Comparison of ENCODE assay signal across 8 cellular contexts in genomic region chr11:73597340-73597955, GRCh38. TPM values are rescaled to one million over a fixed set of nuclear protein-coding genes. Genes with fewer than 3 reads are reported as not detected.
DNase-seq lines count a peak whose midpoint lies in the region; ATAC-seq and TF ChIP-seq lines count a peak whose summit lies in the region.

No MANE protein-coding gene starts in this region.

- intact Hi-C loops in activated CD4-positive, alpha-beta T cell treated with anti-CD3 and anti-CD28 coated beads, Interleukin-2, amount 10 ng/mL, durations not matched to agents 24 days and 14 days (cut with micrococcal nuclease): loop anchor here (2.0 to 5.0 kb wide), 3 partner anchors 19 to 575 kb away; partner anchors contain the start of genes C2CD3 and PPME1
- intact Hi-C loops in activated B cell treated with CpG ODN at 0.5 μM for 24 hours (cut with micrococcal nuclease): loop anchor here (5.0 kb wide), 1 partner anchor 800 kb away; the partner anchor contains the start of gene PGM2L1

- H3K4me3 Mint-ChIP-seq in activated CD4-positive, alpha-beta T cell treated with anti-CD3 and anti-CD28 coated beads, Interleukin-2, amount 10 ng/mL, durations not matched to agents 24 days and 14 days: peak overlapping the region; percentile 93
- peak overlapping the region; percentile 92 for H3K4me3 Mint-ChIP-seq in activated B cell treated with CpG ODN at 0.5 μM for 24 hours

- no peak for TF ChIP-seq CTCF in activated B cell treated with CpG ODN at 0.5 μM for 24 hours (IDR thresholded peaks at IDR 0.05)

- H3K36me3 Mint-ChIP-seq in activated CD4-positive, alpha-beta T cell treated with anti-CD3 and anti-CD28 coated beads, Interleukin-2, amount 10 ng/mL, durations not matched to agents 24 days and 14 days (ENCODE audit: low read depth): peaks cover 8% of the 10 kb centered on the region
- H3K36me3 Mint-ChIP-seq in activated B cell treated with CpG ODN at 0.5 μM for 24 hours (ENCODE audit: low read depth): peaks cover 6% of the 10 kb centered on the region

- H3K4me1 Mint-ChIP-seq in activated CD4-positive, alpha-beta T cell treated with anti-CD3 and anti-CD28 coated beads, Interleukin-2, amount 10 ng/mL, durations not matched to agents 24 days and 14 days: peaks cover 42% of the 10 kb centered on the region
- peaks cover 28% of the 10 kb centered on the region for H3K4me1 Mint-ChIP-seq in activated B cell treated with CpG ODN at 0.5 μM for 24 hours

- H3K27me3 Mint-ChIP-seq in activated CD4-positive, alpha-beta T cell treated with anti-CD3 and anti-CD28 coated beads, Interleukin-2, amount 10 ng/mL, durations not matched to agents 24 days and 14 days: no peaks in the 10 kb centered on the region
- H3K27me3 Mint-ChIP-seq in activated B cell treated with CpG ODN at 0.5 μM for 24 hours: no peaks in the 10 kb centered on the region

- CTCF ChIA-PET in activated B cell treated with CpG ODN at 0.5 μM for 24 hours (lab: Charles Lee): no interaction called here

- H3K4me3 ChIP-seq in rectal smooth muscle tissue (ENCODE audit: low read length): peak overlapping the region; percentile 82

- no peak overlapping the region for H3K9ac ChIP-seq in rectal smooth muscle tissue (ENCODE audit: low read length)

- H3K36me3 ChIP-seq in rectal smooth muscle tissue (ENCODE audit: control insufficient read depth, insufficient read depth, low read length): no peaks in the 10 kb centered on the region

- POLR2A ChIA-PET in activated B cell treated with CpG ODN at 0.5 μM for 24 hours (lab: Charles Lee): interaction anchor here (0.6 to 0.9 kb wide), 3 partner anchors 186 to 214 kb away, joined by 3 to 8 read pairs (median 5); no protein-coding TSS in a partner anchor

- no peak for DNase-seq in activated CD4-positive, alpha-beta T cell treated with anti-CD3 and anti-CD28 coated beads, Interleukin-2, amount 10 ng/mL, durations not matched to agents 24 days and 14 days
- no peak for DNase-seq in activated CD4-positive, alpha-beta T cell treated with anti-CD3 and anti-CD28 coated beads for 4 hours
- DNase-seq in activated B cell treated with CpG ODN at 0.5 μM for 24 hours (no peak), globus pallidus (ENCODE audit: low spot score) (peak; percentile 14), islet precursor cell (no peak), HUDEP-2 (lab: John Stamatoyannopoulos, UW; ENCODE audit: unreplicated experiment in 76 of 76) (no peak)
- DNase-seq in activated effector memory CD4-positive, alpha-beta T cell treated with anti-CD3 and anti-CD28 coated beads, Interleukin-2, amount 50 U/mL, for 16 hours: no peak

- H3K9me3 Mint-ChIP-seq in activated CD4-positive, alpha-beta T cell treated with anti-CD3 and anti-CD28 coated beads, Interleukin-2, amount 10 ng/mL, durations not matched to agents 24 days and 14 days: no peaks in the 10 kb centered on the region
- H3K9me3 Mint-ChIP-seq in activated B cell treated with CpG ODN at 0.5 μM for 24 hours: no peaks in the 10 kb centered on the region

- peak overlapping the region; percentile 92 for H3K27ac Mint-ChIP-seq in activated CD4-positive, alpha-beta T cell treated with anti-CD3 and anti-CD28 coated beads, Interleukin-2, amount 10 ng/mL, durations not matched to agents 24 days and 14 days
- peak overlapping the region; percentile 88 for H3K27ac Mint-ChIP-seq in activated B cell treated with CpG ODN at 0.5 μM for 24 hours

- H3K27me3 ChIP-seq in rectal smooth muscle tissue (ENCODE audit: control insufficient read depth, insufficient read depth, low read length): no peaks in the 10 kb centered on the region

- peak overlapping the region; percentile 78 for H3K27ac ChIP-seq in rectal smooth muscle tissue (ENCODE audit: low read depth, low read length)

- ATAC-seq in activated B cell treated with CpG ODN at 0.5 μM for 24 hours (ENCODE audit: low read depth): no peak

- peaks cover 6% of the 10 kb centered on the region for H3K4me1 ChIP-seq in rectal smooth muscle tissue (ENCODE audit: control insufficient read depth, insufficient read depth, low read length)

RNA-seq across cellular contexts. Expression of gene FAM168A, which starts 0.5 kb away (rescaled TPM):
- 17.4 and 19.8 TPM in 2 replicates for total RNA-seq in activated CD4-positive, alpha-beta T cell treated with anti-CD3 and anti-CD28 coated beads, Interleukin-2, amount 10 ng/mL, durations not matched to agents 24 days and 14 days
- 14.1 and 16.5 TPM in 2 replicates for total RNA-seq in activated B cell treated with CpG ODN at 0.5 μM for 24 hours

RNA-seq across cellular contexts. Expression of gene PLEKHB1, which starts 48.9 kb away (rescaled TPM):
- total RNA-seq in activated CD4-positive, alpha-beta T cell treated with anti-CD3 and anti-CD28 coated beads, Interleukin-2, amount 10 ng/mL, durations not matched to agents 24 days and 14 days: 1.0 and 1.5 TPM in 2 replicates
- total RNA-seq in activated B cell treated with CpG ODN at 0.5 μM for 24 hours: 5.0 and 5.6 TPM in 2 replicates
